24 cellular contexts compared by ENCODE assay signal in genomic region chr4:82525287-82525898, GRCh38. TPM values are rescaled to one million over a fixed set of nuclear protein-coding genes. Genes with fewer than 3 reads are reported as not detected.
A peak's percentile ranks its signal among the peaks of the same experiment; 100 is the strongest.
DNase-seq lines count a peak whose midpoint lies in the region; ATAC-seq and TF ChIP-seq lines count a peak whose summit lies in the region.
"Had no signal": no experiment of that assay in that cellular context is flagged by ENCODE, and none has a peak within 500 bp of the region (broad histone marks: within the 10 kb centered on the region; RNA-seq: fewer than 3 reads in every experiment).

No MANE protein-coding gene starts in this region.

- H3K4me1 ChIP-seq in HAP-1: peaks cover 24% of the 10 kb centered on the region
- H3K4me1 ChIP-seq: Peyer's patch, prostate gland had no signal

- H3K4me1 Mint-ChIP-seq in mesothelial cell of epicardium: peaks cover 13% of the 10 kb centered on the region

- in situ Hi-C loops in HAP-1 (cut with MboI; ENCODE audit: low sequenced_read_pairs): no loop called here

- DNase-seq in Daoy (ENCODE audit: low read depth): peak; percentile 9
- DNase-seq in HAP-1 (ENCODE audit: low spot score in 2 of 2): peak; percentile 61 to 77
- no peak for DNase-seq in mesothelial cell of epicardium (ENCODE audit: low spot score in 2 of 2, unreplicated experiment in 2 of 2)
- no peak for DNase-seq in hepatic stellate cell (ENCODE audit: low spot score)
- DNase-seq in ecto neural progenitor cell (ENCODE audit: low spot score): no peak
- DNase-seq: activated CD4-positive, alpha-beta T cell treated with anti-CD3 and anti-CD28 coated beads for 4 hours; activated T-cell treated with anti-CD3 and anti-CD28 coated beads, Interleukin-2, amount 50 U/mL, for 4 hours; AML-193; brain microvascular endothelial cell; kidney; NCI-H524; Peyer's patch; stimulated activated CD4-positive, alpha-beta T cell treated with anti-CD3 and anti-CD28 coated beads, Interleukin-2, amount 100 ng/mL, for 24 hours had no signal

- H3K27me3 Mint-ChIP-seq in mesothelial cell of epicardium (ENCODE audit: low read depth): peaks cover 2% of the 10 kb centered on the region
- H3K27me3 Mint-ChIP-seq: type B pancreatic cell had no signal

- H3K27ac ChIP-seq in angular gyrus (ENCODE audit: low read depth, low read length): peak overlapping the region; percentile 44
- H3K27ac ChIP-seq: brain microvascular endothelial cell, HL-60, neutrophil, Peyer's patch, prostate gland, SJCRH30 had no signal

- no peak overlapping the region for H3K4me3 ChIP-seq in HAP-1
- H3K4me3 ChIP-seq: GM12878, lung, Peyer's patch, prostate gland, SJCRH30 had no signal

- H3K36me3 Mint-ChIP-seq in mesothelial cell of epicardium: no peaks in the 10 kb centered on the region
- H3K36me3 Mint-ChIP-seq: type B pancreatic cell had no signal

- no peaks in the 10 kb centered on the region for H3K27me3 ChIP-seq in HAP-1 (ENCODE audit: low read depth)
- H3K27me3 ChIP-seq: brain microvascular endothelial cell, neutrophil, Peyer's patch, SJCRH30 had no signal

- H3K9me3 ChIP-seq in HAP-1: no peaks in the 10 kb centered on the region
- H3K9me3 ChIP-seq: neutrophil, Peyer's patch, prostate gland, SJCRH30 had no signal

- H3K4me3 Mint-ChIP-seq in mesothelial cell of epicardium: no peak overlapping the region
- H3K4me3 Mint-ChIP-seq: activated T-cell treated with anti-CD3 and anti-CD28 coated beads, Interleukin-2, amount 50 U/mL, for 4 hours; T-helper 1 cell treated with Interleukin-12 subunit alpha and Interleukin-12 subunit beta and Interleukin-4 antibody, amounts not matched to agents 30 μg/mL and 1 μg/mL, for 36 hours had no signal

- H3K27ac Mint-ChIP-seq in mesothelial cell of epicardium: peak overlapping the region; percentile 65
- H3K27ac Mint-ChIP-seq: T-helper 1 cell treated with Interleukin-12 subunit alpha and Interleukin-12 subunit beta and Interleukin-4 antibody, amounts not matched to agents 30 μg/mL and 1 μg/mL, for 36 hours had no signal

- TF ChIP-seq CTCF in mesothelial cell of epicardium (IDR thresholded peaks at IDR 0.05; ENCODE audit: unreplicated experiment): no peak

- no peaks in the 10 kb centered on the region for H3K36me3 ChIP-seq in HAP-1 (replicated peaks)
- H3K36me3 ChIP-seq: brain microvascular endothelial cell, neutrophil, Peyer's patch, prostate gland, SJCRH30 had no signal

- no peak for ATAC-seq in HG03135 (IDR thresholded peaks at IDR 0.05; ENCODE audit: unreplicated experiment)
- ATAC-seq: activated T-cell treated with anti-CD3 and anti-CD28 coated beads, Interleukin-2, amount 50 U/mL, for 4 hours; GM12878 had no signal

- H3K9me3 Mint-ChIP-seq in mesothelial cell of epicardium: no peaks in the 10 kb centered on the region
- H3K9me3 Mint-ChIP-seq: activated T-cell treated with anti-CD3 and anti-CD28 coated beads, Interleukin-2, amount 50 U/mL, for 4 hours; T-helper 1 cell treated with Interleukin-12 subunit alpha and Interleukin-12 subunit beta and Interleukin-4 antibody, amounts not matched to agents 30 μg/mL and 1 μg/mL, for 36 hours; type B pancreatic cell had no signal

RNA-seq across cellular contexts. Expression of gene TMEM150C, which starts 36.4 kb away (rescaled TPM):
- total RNA-seq in Daoy (2014; rRNA removed; shearing (Covaris generic)): 0.36 and 1.9 TPM in 2 replicates
- 3.5 to 4.3 TPM (median 4.0 TPM) in 3 replicates for total RNA-seq in mesothelial cell of epicardium
- total RNA-seq: activated CD8-positive, alpha-beta memory T cell treated with anti-CD3 and anti-CD28 coated beads for 36 hours had no signal

Comparison
In these comparisons a context has a peak if more than half of its experiments do, and no peak if none do; other contexts are left out.
1. DNase-seq: peak in Daoy (single experiment) and HAP-1 (2 of 2); none in mesothelial cell of epicardium (0 of 2), hepatic stellate cell (single experiment) and ecto neural progenitor cell (single experiment).